ENCODE assay signal across 8 cellular contexts in the genomic region with DNA sequence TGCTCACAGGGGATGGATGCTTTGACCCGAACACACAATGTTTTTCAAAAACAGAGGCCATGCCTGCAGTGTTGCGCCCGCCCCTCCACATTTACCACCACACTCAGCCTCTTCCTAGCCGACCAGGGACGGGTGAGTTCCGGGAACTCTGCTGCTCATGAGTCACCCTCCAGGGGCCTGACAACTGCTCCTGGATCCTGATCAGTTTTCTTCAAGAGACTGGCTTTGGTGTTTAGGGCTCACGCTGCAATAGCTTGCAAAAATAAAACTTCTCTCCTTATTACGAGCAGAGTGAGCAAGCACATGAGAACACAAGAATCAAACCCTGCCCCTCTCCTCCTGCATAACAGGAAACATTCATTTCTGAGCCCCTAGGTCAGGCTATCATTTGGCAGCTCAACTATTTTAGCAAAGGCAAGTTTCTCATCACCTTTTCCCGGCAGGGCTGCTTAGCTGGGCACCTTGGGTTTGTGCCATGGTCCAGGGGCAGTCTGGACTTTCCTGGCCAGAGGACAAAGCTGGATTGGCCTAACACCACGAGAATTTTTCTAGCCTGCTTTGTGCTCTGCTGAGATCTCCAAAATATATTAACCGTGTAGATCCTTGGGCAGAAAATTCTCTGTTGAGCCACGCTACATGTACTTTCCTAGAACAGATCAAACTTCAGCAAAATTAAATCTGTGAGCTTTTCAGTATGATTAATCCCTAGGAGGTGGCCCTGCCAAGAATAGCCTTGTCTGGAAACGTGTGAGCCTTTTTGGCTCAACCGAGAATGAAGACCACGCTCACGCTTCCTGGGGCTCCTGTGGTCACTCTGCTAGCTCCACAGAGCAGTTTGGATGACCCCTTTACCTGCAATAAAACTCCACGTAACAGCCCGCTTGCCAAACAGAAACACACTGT. TPM values are rescaled to one million over a fixed set of nuclear protein-coding genes. Genes with fewer than 3 reads are reported as not detected.
DNase-seq lines count a peak whose midpoint lies in the region; ATAC-seq and TF ChIP-seq lines count a peak whose summit lies in the region.

No MANE protein-coding gene starts in this region.

- peaks cover 3% of the 10 kb centered on the region; the same call in 2 of the 3 replicates for H3K36me3 Mint-ChIP-seq in GM23338 (ENCODE audit: low read depth)

- H3K4me3 ChIP-seq in GM23338 (no peak overlapping the region), foreskin fibroblast (ENCODE audit: low read depth in 1 of 2, low read length in 2 of 2) (peak overlapping the region in 1 of 2 donors; percentile 9)

- H3K4me3 Mint-ChIP-seq in GM23338, result no peak overlapping the region

- DNase-seq in GM23338 (ENCODE audit: low spot score), result peak; percentile 28
- peak; percentile 51 for DNase-seq in T1000 (lab: John Stamatoyannopoulos, UW)
- DNase-seq in foreskin fibroblast, result peak; percentile 83 to 92
- DNase-seq in posterior vena cava (ENCODE audit: low spot score), result peak; percentile 94
- no peak for DNase-seq in NCI-H526 treated with DMSO at 0.1 percent for 48 hours (lab: John Stamatoyannopoulos, UW)

- no peak overlapping the region for H2AFZ ChIP-seq in GM23338

- intact Hi-C loops in posterior vena cava (cut with DNase I), result loop anchor here (10.0 kb wide), 2 partner anchors 67 to 217 kb away; partner anchors contain the start of gene APPL1 (in 1 of the 2)

- H3K4me2 ChIP-seq in GM23338, result no peak overlapping the region

- H3K27me3 ChIP-seq in GM23338 (ENCODE audit: insufficient read depth), result no peaks in the 10 kb centered on the region

- peaks cover 22% of the 10 kb centered on the region for H3K4me1 Mint-ChIP-seq in GM23338

- H4K20me1 ChIP-seq in GM23338 (replicated peaks; ENCODE audit: insufficient read depth), result no peaks in the 10 kb centered on the region

- H3K4me1 ChIP-seq in GM23338 (ENCODE audit: insufficient read depth), result peaks cover 15% of the 10 kb centered on the region

- H3K27ac ChIP-seq in GM23338 (ENCODE audit: low read depth), result 0 out of 2 replicates have a peak overlapping the region, but pooled peaks have one; percentile 12

- TF ChIP-seq CTCF in GM23338 (conservative IDR thresholded peaks at IDR 0.05; ENCODE audit: low read depth in 2 of 2) (no peak), foreskin fibroblast (IDR thresholded peaks at IDR 0.05; ENCODE audit: low read depth, low read length) (no peak)

- peaks cover 3% of the 10 kb centered on the region for H3K27me3 Mint-ChIP-seq in GM23338 (ENCODE audit: insufficient read depth, low read depth, poor library complexity)

- ATAC-seq in GM23338 (peak; percentile 72), HG02884 (IDR thresholded peaks at IDR 0.05; ENCODE audit: unreplicated experiment) (no peak), GM21528 (IDR thresholded peaks at IDR 0.05; ENCODE audit: low FRiP score, unreplicated experiment) (no peak), GM18519 (IDR thresholded peaks at IDR 0.05; ENCODE audit: low FRiP score, unreplicated experiment) (no peak)

- H3K36me3 ChIP-seq in GM23338 (ENCODE audit: insufficient read depth), result no peaks in the 10 kb centered on the region

- no peak overlapping the region for H3K27ac Mint-ChIP-seq in GM23338

- H3K79me2 ChIP-seq in GM23338 (replicated peaks; ENCODE audit: insufficient read depth), result no peaks in the 10 kb centered on the region

- no peaks in the 10 kb centered on the region for H3K9me2 ChIP-seq in GM23338 (ENCODE audit: insufficient read depth)

- peaks cover 8% of the 10 kb centered on the region for H3F3A ChIP-seq in GM23338 (replicated peaks; ENCODE audit: low read depth)

- no peaks in the 10 kb centered on the region for H3K9me3 Mint-ChIP-seq in GM23338

TF ChIP-seq in GM23338, 12 proteins besides CTCF, POLR2A, EP300 and RAD21 (continues in another document):
- no peak for TF ChIP-seq ZNF331 (CRISPR knock-in tag; IDR thresholded peaks at IDR 0.05; ENCODE audit: low read depth)
- TF ChIP-seq ZNF114 (CRISPR knock-in tag; IDR thresholded peaks at IDR 0.05), result no peak
- TF ChIP-seq REST (IDR thresholded peaks at IDR 0.05; ENCODE audit: unreplicated experiment), result no peak
- TF ChIP-seq, protein P1, sequence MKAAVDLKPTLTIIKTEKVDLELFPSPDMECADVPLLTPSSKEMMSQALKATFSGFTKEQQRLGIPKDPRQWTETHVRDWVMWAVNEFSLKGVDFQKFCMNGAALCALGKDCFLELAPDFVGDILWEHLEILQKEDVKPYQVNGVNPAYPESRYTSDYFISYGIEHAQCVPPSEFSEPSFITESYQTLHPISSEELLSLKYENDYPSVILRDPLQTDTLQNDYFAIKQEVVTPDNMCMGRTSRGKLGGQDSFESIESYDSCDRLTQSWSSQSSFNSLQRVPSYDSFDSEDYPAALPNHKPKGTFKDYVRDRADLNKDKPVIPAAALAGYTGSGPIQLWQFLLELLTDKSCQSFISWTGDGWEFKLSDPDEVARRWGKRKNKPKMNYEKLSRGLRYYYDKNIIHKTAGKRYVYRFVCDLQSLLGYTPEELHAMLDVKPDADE (IDR thresholded peaks at IDR 0.05), result no peak
- no peak for TF ChIP-seq JUNB (IDR thresholded peaks at IDR 0.05; ENCODE audit: unreplicated experiment)
- TF ChIP-seq CREB1 (CRISPR knock-in tag; IDR thresholded peaks at IDR 0.05; ENCODE audit: low read depth), result no peak

RNA-seq across cellular contexts. Expression of gene SPATA12, which starts 52.7 kb away (rescaled TPM):
- 0.10 TPM in 1 of 2 replicates, not detected in the other for total RNA-seq in GM23338 (2014; rRNA removed; shearing (Covaris generic))
- polyA plus RNA-seq in GM23338 (2016; fragmentation: Nextera tagmentation; extraction: Ambion mirVana), result 0.65 and 0.70 TPM in 2 replicates
- not detected for total RNA-seq in posterior vena cava
